Comparison of ENCODE assay signal across 25 cellular contexts in genomic region chr9:32360983-32361673, GRCh38.
"Had no signal": no experiment of that assay in that cellular context is flagged by ENCODE, and none has a peak within 500 bp of the region (broad histone marks: within the 10 kb centered on the region; RNA-seq: fewer than 3 reads in every experiment).

No MANE protein-coding gene starts in this region.

- DNase-seq: activated CD4-positive, alpha-beta memory T cell treated with anti-CD3 and anti-CD28 coated beads for 36 hours; activated CD4-positive, alpha-beta T cell treated with anti-CD3 and anti-CD28 coated beads, Interleukin-2, amount 10 ng/mL, durations not matched to agents 7 days and 5 days; activated CD4-positive, CD25-positive, alpha-beta regulatory T cell treated with anti-CD3 and anti-CD28 coated beads, Interleukin-2, amount 50 U/mL, for 72 hours; activated effector memory CD4-positive, alpha-beta T cell treated with anti-CD3 and anti-CD28 coated beads, Interleukin-2, amount 50 U/mL, for 16 hours; activated naive CD4-positive, alpha-beta T cell treated with anti-CD3 and anti-CD28 coated beads for 36 hours; activated naive CD8-positive, alpha-beta T cell treated with anti-CD3 and anti-CD28 coated beads for 36 hours; activated T-cell treated with anti-CD3 and anti-CD28 coated beads, Interleukin-2, amount 50 U/mL, for 24 hours; aorta; caudate nucleus; IMR-90; KG1; NCI-H146; NCI-H187 treated with DMSO at 0.1 percent for 48 hours; NCI-H2081 treated with DMSO at 0.1 percent for 48 hours; NCI-H2171 treated with DMSO at 0.1 percent for 48 hours; NCI-H226; NCI-H526; NK-92 treated with Interleukin-12 subunit alpha and Interleukin-12 subunit beta, amount 100 ng/mL, for 24 hours; PC-9; SIG-M5; T-helper 17 cell; T-helper 9 cell had no signal

- H3K27ac ChIP-seq: breast epithelium, PC-9 had no signal

- H3K4me1 Mint-ChIP-seq: activated CD4-positive, alpha-beta T cell treated with anti-CD3 and anti-CD28 coated beads, Interleukin-2, amount 10 ng/mL, durations not matched to agents 7 days and 5 days; activated naive CD8-positive, alpha-beta T cell treated with anti-CD3 and anti-CD28 coated beads for 36 hours; T-helper 17 cell; WTC11 had no signal

- H3K27me3 ChIP-seq: breast epithelium had no signal

- H3K4me1 ChIP-seq: breast epithelium had no signal

- H2AFZ ChIP-seq: PC-9 had no signal

- H3K9me3 ChIP-seq: breast epithelium had no signal

- H3K36me3 Mint-ChIP-seq: activated CD4-positive, alpha-beta memory T cell treated with anti-CD3 and anti-CD28 coated beads for 36 hours; activated naive CD8-positive, alpha-beta T cell treated with anti-CD3 and anti-CD28 coated beads for 36 hours; WTC11 had no signal

- H3K4me3 Mint-ChIP-seq: activated CD4-positive, alpha-beta memory T cell treated with anti-CD3 and anti-CD28 coated beads for 36 hours; activated CD4-positive, alpha-beta T cell treated with anti-CD3 and anti-CD28 coated beads, Interleukin-2, amount 10 ng/mL, durations not matched to agents 7 days and 5 days; activated naive CD4-positive, alpha-beta T cell treated with anti-CD3 and anti-CD28 coated beads for 36 hours; activated naive CD8-positive, alpha-beta T cell treated with anti-CD3 and anti-CD28 coated beads for 36 hours; activated T-cell treated with anti-CD3 and anti-CD28 coated beads, Interleukin-2, amount 50 U/mL, for 24 hours; activated T-helper 1 cell treated with anti-CD3 and anti-CD28 coated beads, Interleukin-12 subunit alpha, Interleukin-12 subunit beta, Interleukin-2, Interleukin-4 antibody, amounts not matched to agents 30 ng/mL and 10 ng/mL and 1 ng/mL, durations not matched to agents 14 hours and 24 hours and 36 hours; T-helper 17 cell; WTC11 had no signal

- ATAC-seq: T-helper 17 cell, WTC11 had no signal

- H3K27ac Mint-ChIP-seq: activated CD4-positive, alpha-beta memory T cell treated with anti-CD3 and anti-CD28 coated beads for 36 hours; activated CD4-positive, alpha-beta T cell treated with anti-CD3 and anti-CD28 coated beads, Interleukin-2, amount 10 ng/mL, durations not matched to agents 7 days and 5 days; activated naive CD4-positive, alpha-beta T cell treated with anti-CD3 and anti-CD28 coated beads for 36 hours; activated naive CD8-positive, alpha-beta T cell treated with anti-CD3 and anti-CD28 coated beads for 36 hours; activated T-cell treated with anti-CD3 and anti-CD28 coated beads, Interleukin-2, amount 50 U/mL, for 24 hours; activated T-helper 1 cell treated with anti-CD3 and anti-CD28 coated beads, Interleukin-12 subunit alpha, Interleukin-12 subunit beta, Interleukin-2, Interleukin-4 antibody, amounts not matched to agents 30 ng/mL and 10 ng/mL and 1 ng/mL, durations not matched to agents 14 hours and 24 hours and 36 hours; T-helper 17 cell; WTC11 had no signal

- H3K4me2 ChIP-seq: PC-9 had no signal

- H3K9me3 Mint-ChIP-seq: activated CD4-positive, alpha-beta memory T cell treated with anti-CD3 and anti-CD28 coated beads for 36 hours; activated CD4-positive, alpha-beta T cell treated with anti-CD3 and anti-CD28 coated beads, Interleukin-2, amount 10 ng/mL, durations not matched to agents 7 days and 5 days; activated naive CD4-positive, alpha-beta T cell treated with anti-CD3 and anti-CD28 coated beads for 36 hours; activated naive CD8-positive, alpha-beta T cell treated with anti-CD3 and anti-CD28 coated beads for 36 hours; activated T-cell treated with anti-CD3 and anti-CD28 coated beads, Interleukin-2, amount 50 U/mL, for 24 hours; activated T-helper 1 cell treated with anti-CD3 and anti-CD28 coated beads, Interleukin-12 subunit alpha, Interleukin-12 subunit beta, Interleukin-2, Interleukin-4 antibody, amounts not matched to agents 30 ng/mL and 10 ng/mL and 1 ng/mL, durations not matched to agents 14 hours and 24 hours and 36 hours had no signal

- H3K36me3 ChIP-seq: breast epithelium had no signal

- H3K4me3 ChIP-seq: breast epithelium, PC-9 had no signal
